25 cellular contexts compared by ENCODE assay signal in the genomic region with DNA sequence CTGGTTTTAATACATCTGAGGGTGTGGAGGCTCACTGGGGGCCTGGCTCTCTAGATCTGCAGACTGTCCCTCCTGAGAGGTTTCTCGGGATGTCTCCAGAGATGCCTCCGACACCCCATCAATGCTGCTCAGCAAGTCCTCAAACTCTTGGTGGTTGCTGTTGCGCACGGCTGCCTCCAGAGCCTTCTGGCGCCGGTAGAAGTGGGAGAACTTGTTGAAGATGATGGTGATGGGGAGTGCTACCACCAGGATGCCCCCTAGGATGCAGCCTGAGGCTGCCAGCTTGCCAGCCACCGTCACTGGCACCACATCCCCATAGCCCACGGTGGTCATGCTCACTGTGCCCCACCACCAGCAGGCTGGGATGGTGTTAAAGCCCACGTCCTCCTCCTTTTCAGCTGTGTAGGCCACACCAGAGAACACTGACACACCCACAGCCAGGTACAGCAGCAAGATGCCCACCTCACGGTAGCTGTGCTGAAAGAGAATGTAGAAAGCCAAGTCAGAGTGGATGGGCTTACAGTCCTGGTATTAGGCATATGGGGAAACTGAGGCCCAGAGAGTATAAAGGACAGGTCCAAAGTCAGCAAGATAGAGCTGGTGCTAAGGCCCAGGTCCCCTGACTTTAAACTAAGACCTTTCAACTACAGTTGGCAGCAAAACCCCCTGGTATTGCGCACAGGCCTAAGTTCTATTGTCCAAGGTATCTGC. TPM values are rescaled to one million over a fixed set of nuclear protein-coding genes. Genes with fewer than 3 reads are reported as not detected.
A peak's percentile ranks its signal among the peaks of the same experiment; 100 is the strongest.
DNase-seq lines count a peak whose midpoint lies in the region; ATAC-seq, FAIRE-seq and TF ChIP-seq lines count a peak whose summit lies in the region.
"Had no signal": no experiment of that assay in that cellular context is flagged by ENCODE, and none has a peak within 500 bp of the region (broad histone marks: within the 10 kb centered on the region; RNA-seq: fewer than 3 reads in every experiment).

No MANE protein-coding gene starts in this region.

- no peaks in the 10 kb centered on the region for H3K36me3 ChIP-seq in HCT116 (ENCODE audit: control insufficient read depth in 1 of 2, insufficient read depth in 2 of 2, low read length in 2 of 2)
- no peaks in the 10 kb centered on the region for H3K36me3 ChIP-seq in Loucy (ENCODE audit: insufficient read depth, low read length)

- POLR2A ChIA-PET in HCT116 (lab: Charles Lee): no interaction called here

- H3K36me3 Mint-ChIP-seq in stimulated activated effector memory CD8-positive, alpha-beta T cell treated with anti-CD3 and anti-CD28 coated beads, Interleukin-12 subunit alpha, Interleukin-12 subunit beta, amount 100 ng/mL, for 72 hours: peaks cover 22% of the 10 kb centered on the region

- H3K4me3 Mint-ChIP-seq in stimulated activated effector memory CD8-positive, alpha-beta T cell treated with anti-CD3 and anti-CD28 coated beads, Interleukin-12 subunit alpha, Interleukin-12 subunit beta, amount 100 ng/mL, for 72 hours: no peak overlapping the region
- H3K4me3 Mint-ChIP-seq: GM23338; H9; T-helper 1 cell treated with Interleukin-12 subunit alpha and Interleukin-12 subunit beta and Interleukin-4 antibody, amounts not matched to agents 30 μg/mL and 1 μg/mL, for 36 hours had no signal

- no peaks in the 10 kb centered on the region for H3K9me3 Mint-ChIP-seq in stimulated activated effector memory CD8-positive, alpha-beta T cell treated with anti-CD3 and anti-CD28 coated beads, Interleukin-12 subunit alpha, Interleukin-12 subunit beta, amount 100 ng/mL, for 72 hours
- H3K9me3 Mint-ChIP-seq: CD4-positive, alpha-beta T cell; T-helper 1 cell treated with Interleukin-12 subunit alpha and Interleukin-12 subunit beta and Interleukin-4 antibody, amounts not matched to agents 30 μg/mL and 1 μg/mL, for 36 hours had no signal

- no peak overlapping the region for H3K27ac ChIP-seq in HCT116 (ENCODE audit: low read depth, low read length)
- peak overlapping the region; percentile 53; the same call in 1 of the 2 replicates for H3K27ac ChIP-seq in VCaP
- H3K27ac ChIP-seq: A549; BLaER1 treated with 17β-estradiol and CSF1 and Interleukin-3, amounts not matched to agents 10 nM and 100 nM; HL-60; PC-9 had no signal

- no peaks in the 10 kb centered on the region for H3K27me3 ChIP-seq in HCT116 (ENCODE audit: insufficient read depth, low read length)
- no peaks in the 10 kb centered on the region for H3K27me3 ChIP-seq in Loucy (ENCODE audit: insufficient read depth, low read length, poor library complexity, severe bottlenecking)

- H3F3A ChIP-seq in Loucy (ENCODE audit: low read depth): no peaks in the 10 kb centered on the region

- no peak for TF ChIP-seq CTCF in HCT116 (IDR thresholded peaks at IDR 0.05 in 2 of 3, conservative IDR thresholded peaks at IDR 0.05 in 1 of 3; ENCODE audit: borderline replicate concordance in 1 of 3, insufficient read depth in 1 of 3, low read depth in 2 of 3, low read length in 2 of 3)
- no peak for TF ChIP-seq CTCF in Loucy (conservative IDR thresholded peaks at IDR 0.05; ENCODE audit: low read length)
- TF ChIP-seq CTCF in VCaP (conservative IDR thresholded peaks at IDR 0.05): no peak

- H3K79me2 ChIP-seq in HCT116 (ENCODE audit: insufficient read depth, low read length): no peaks in the 10 kb centered on the region
- H3K79me2 ChIP-seq in Loucy (ENCODE audit: insufficient read depth, low read length): no peaks in the 10 kb centered on the region

- RAD21 ChIA-PET in HCT116 (lab: Charles Lee; ENCODE audit: low non-redundant PET in 1 of 2, low total read pairs in 2 of 2, uncharacterized antibody in 2 of 2, unreplicated experiment in 2 of 2): interaction anchor here (2.0 to 2.3 kb wide), 2 partner anchors 51 kb away, joined by 7 to 12 read pairs; no protein-coding TSS in a partner anchor

- H3K4me1 Mint-ChIP-seq in stimulated activated effector memory CD8-positive, alpha-beta T cell treated with anti-CD3 and anti-CD28 coated beads, Interleukin-12 subunit alpha, Interleukin-12 subunit beta, amount 100 ng/mL, for 72 hours: peaks cover 10% of the 10 kb centered on the region
- H3K4me1 Mint-ChIP-seq: GM23338 had no signal

- H2AFZ ChIP-seq in HCT116 (ENCODE audit: low read depth, low read length, poor library complexity, severe bottlenecking) (no peak overlapping the region), Loucy (ENCODE audit: low read length) (peak overlapping the region; percentile 66)
- H2AFZ ChIP-seq: GM23338, PC-9 had no signal

- DNase-seq in HCT116 (ENCODE audit: low read depth, low spot score) (no peak), GM12891 (ENCODE audit: insufficient read length, low spot score) (no peak), HuH-7.5 (ENCODE audit: low spot score) (no peak), KG1 (lab: John Stamatoyannopoulos, UW) (no peak)
- no peak for DNase-seq in stimulated activated effector memory CD8-positive, alpha-beta T cell treated with anti-CD3 and anti-CD28 coated beads, Interleukin-12 subunit alpha, Interleukin-12 subunit beta, amount 100 ng/mL, for 72 hours (ENCODE audit: low spot score in 2 of 2)
- DNase-seq: NCI-H2107, NCI-H774, Right ventricle myocardium superior had no signal

- no peak for TF ChIP-seq RAD21 in HCT116 (IDR thresholded peaks at IDR 0.05; ENCODE audit: low read depth)

- H4K20me1 ChIP-seq in HCT116 (ENCODE audit: insufficient read depth) (no peaks in the 10 kb centered on the region), Loucy (ENCODE audit: insufficient read depth, low read length, poor library complexity, severe bottlenecking) (no peaks in the 10 kb centered on the region)

- no peak overlapping the region for H3K9ac ChIP-seq in HCT116 (ENCODE audit: low read length)
- H3K9ac ChIP-seq in Loucy (ENCODE audit: low read depth, low read length, poor library complexity, severe bottlenecking): no peak overlapping the region
- H3K9ac ChIP-seq: BLaER1 treated with 17β-estradiol and CSF1 and Interleukin-3, amounts not matched to agents 10 nM and 100 nM had no signal

- H3K4me1 ChIP-seq in HCT116 (ENCODE audit: control insufficient read depth in 1 of 2, insufficient read depth in 2 of 2, low read length in 2 of 2) (no peaks in the 10 kb centered on the region), Loucy (ENCODE audit: insufficient read depth, low read length, poor library complexity, severe bottlenecking) (peaks cover 16% of the 10 kb centered on the region)
- H3K4me1 ChIP-seq: A549 had no signal

- FAIRE-seq in GM12891 (lab: Jason Lieb, UNC): no peak
- FAIRE-seq: A549, D721Med, G401.6 had no signal

- H3K4me2 ChIP-seq in HCT116 (ENCODE audit: low read length) (no peak overlapping the region), Loucy (ENCODE audit: low read depth, low read length, poor library complexity, severe bottlenecking) (no peak overlapping the region)
- H3K4me2 ChIP-seq: A549; BLaER1 treated with 17β-estradiol and CSF1 and Interleukin-3, amounts not matched to agents 10 nM and 100 nM; GM23338; PC-9 had no signal

- intact Hi-C loops in HCT116 (cut with micrococcal nuclease): loop anchor here (1.0 kb wide), 1 partner anchor 84 kb away; no protein-coding TSS in a partner anchor

- H3K27ac Mint-ChIP-seq in stimulated activated effector memory CD8-positive, alpha-beta T cell treated with anti-CD3 and anti-CD28 coated beads, Interleukin-12 subunit alpha, Interleukin-12 subunit beta, amount 100 ng/mL, for 72 hours: peak overlapping the region; percentile 32
- H3K27ac Mint-ChIP-seq: CD4-positive, alpha-beta T cell; GM23338; T-helper 1 cell treated with Interleukin-12 subunit alpha and Interleukin-12 subunit beta and Interleukin-4 antibody, amounts not matched to agents 30 μg/mL and 1 μg/mL, for 36 hours had no signal

- no TSS peak for BruUV-seq in HCT116 (replicated peaks; lab: Mats Ljungman, UMichigan)

- peak; percentile 30; the same call in 1 of the 2 replicates for ATAC-seq in HCT116
- no peak for ATAC-seq in stimulated activated effector memory CD8-positive, alpha-beta T cell treated with anti-CD3 and anti-CD28 coated beads, Interleukin-12 subunit alpha, Interleukin-12 subunit beta, amount 100 ng/mL, for 72 hours
- ATAC-seq in HG02870 (IDR thresholded peaks at IDR 0.05; ENCODE audit: unreplicated experiment): no peak

- CTCF ChIA-PET in HCT116 (lab: Charles Lee): interaction anchor here (0.8 to 7.6 kb wide), 23 partner anchors 10 to 676 kb away, joined by 3 to 92 read pairs (median 4); no protein-coding TSS in a partner anchor

- no peaks in the 10 kb centered on the region for H3K9me2 ChIP-seq in HCT116 (ENCODE audit: insufficient read depth)
- no peaks in the 10 kb centered on the region for H3K9me2 ChIP-seq in Loucy (replicated peaks; ENCODE audit: low read depth, low read length)

- H3K4me3 ChIP-seq in HCT116 (replicated peaks in 1 of 2; ENCODE audit: low read depth in 1 of 2, low read length in 2 of 2) (no peak overlapping the region), Loucy (ENCODE audit: low read length, poor library complexity, severe bottlenecking) (no peak overlapping the region)
- H3K4me3 ChIP-seq: A549; BLaER1 treated with 17β-estradiol and CSF1 and Interleukin-3, amounts not matched to agents 10 nM and 100 nM; GM23338; PC-9 had no signal

- TF ChIP-seq POLR2A in HCT116 (IDR thresholded peaks at IDR 0.05; ENCODE audit: borderline replicate concordance, extremely low read depth, insufficient read depth, insufficient read length) (no peak), GM12891 (IDR thresholded peaks at IDR 0.05; ENCODE audit: low read depth, low read length) (no peak)

- H3K9me3 ChIP-seq in HCT116 (ENCODE audit: control insufficient read depth in 1 of 2, insufficient read depth in 1 of 2, low read depth in 1 of 2, low read length in 2 of 2): no peaks in the 10 kb centered on the region
- no peaks in the 10 kb centered on the region for H3K9me3 ChIP-seq in Loucy (ENCODE audit: insufficient read depth, low read depth, low read length)
- H3K9me3 ChIP-seq: A549; BLaER1 treated with 17β-estradiol and CSF1 and Interleukin-3, amounts not matched to agents 10 nM and 100 nM had no signal

TF ChIP-seq in HCT116, 20 proteins besides CTCF, POLR2A, EP300 and RAD21 (continues in another document):
- TF ChIP-seq SIN3A (IDR thresholded peaks at IDR 0.05; ENCODE audit: low read depth): no peak
- no peak for TF ChIP-seq JUND (IDR thresholded peaks at IDR 0.05)

TF ChIP-seq in GM12891, 5 proteins besides CTCF, POLR2A, EP300 and RAD21:
- TF ChIP-seq TAF1 (IDR thresholded peaks at IDR 0.05; ENCODE audit: low read depth, low read length): no peak
- TF ChIP-seq PAX5 (IDR thresholded peaks at IDR 0.05; ENCODE audit: insufficient read depth, low read length, severe bottlenecking): no peak
- TF ChIP-seq SPI1 (IDR thresholded peaks at IDR 0.05; ENCODE audit: low read depth, low read length): no peak
- TF ChIP-seq POU2F2 (IDR thresholded peaks at IDR 0.05; ENCODE audit: low read depth, low read length): no peak
TF ChIP-seq in GM12891: peak in this region for 0.

RNA-seq across cellular contexts. Expression of a gene that starts 5.9 kb away (rescaled TPM):
- not detected for total RNA-seq in HCT116 (2021; ENCODE audit: unreplicated experiment)
- 0.04 TPM in 1 of 2 replicates, not detected in the other for polyA plus RNA-seq in HCT116 (2012)
- polyA plus RNA-seq in GM12891 (2012; ENCODE audit: low read depth, missing spikeins): not detected
- total RNA-seq: CD4-positive, alpha-beta T cell; HT-29; Right ventricle myocardium superior had no signal
- polyA plus RNA-seq: A549 had no signal

RNA-seq across cellular contexts. Expression of a gene that starts 20.0 kb away (rescaled TPM):
- total RNA-seq in HCT116 (2021; ENCODE audit: unreplicated experiment): not detected
- 0.11 TPM in 1 of 2 replicates, not detected in the other for polyA plus RNA-seq in HCT116 (2012)
- 0.12 TPM for polyA plus RNA-seq in GM12891 (2012; ENCODE audit: low read depth, missing spikeins)
- total RNA-seq: CD4-positive, alpha-beta T cell; GM23338; H9; HT-29; M059J; PC-9; Right ventricle myocardium superior; RPMI7951; SK-MEL-5 had no signal
- polyA plus RNA-seq: A549, GM23338 had no signal

RNA-seq across cellular contexts. Expression of a gene that starts 29.2 kb away (rescaled TPM):
- total RNA-seq in HCT116 (2021; ENCODE audit: unreplicated experiment): not detected
- polyA plus RNA-seq in HCT116 (2012): not detected in 2 replicates
- not detected for polyA plus RNA-seq in GM12891 (2012; ENCODE audit: low read depth, missing spikeins)
- total RNA-seq: CD4-positive, alpha-beta T cell; GM23338; H9; HT-29; M059J; PC-9; Right ventricle myocardium superior; RPMI7951; SK-MEL-5 had no signal
- polyA plus RNA-seq: A549, GM23338 had no signal
